ENCODE assay signal across 20 cellular contexts in genomic region chr1:182119631-182120030, GRCh38. TPM values are rescaled to one million over a fixed set of nuclear protein-coding genes. Genes with fewer than 3 reads are reported as not detected.
DNase-seq lines count a peak whose midpoint lies in the region; ATAC-seq and TF ChIP-seq lines count a peak whose summit lies in the region.
"Had no signal": no experiment of that assay in that cellular context is flagged by ENCODE, and none has a peak within 500 bp of the region (broad histone marks: within the 10 kb centered on the region; RNA-seq: fewer than 3 reads in every experiment).

No MANE protein-coding gene starts in this region.

- H3K4me1 ChIP-seq in mucosa of rectum (ENCODE audit: control insufficient read depth in 2 of 2, insufficient read depth in 2 of 2, low read length in 2 of 2) (peaks cover 0 to 6% of the 10 kb centered on the region in 2 donors), thyroid gland (peaks cover 31 to 34% of the 10 kb centered on the region in 2 donors)
- H3K4me1 ChIP-seq: BE2C had no signal

- H3K4me3 ChIP-seq in mucosa of rectum (ENCODE audit: low read length in 2 of 2) (no peak overlapping the region), thyroid gland (replicated peaks in 1 of 3) (no peak overlapping the region)

- no peak for ATAC-seq in GM18909 (IDR thresholded peaks at IDR 0.05; ENCODE audit: poor library complexity, unreplicated experiment)
- no peak for ATAC-seq in GM19397 (IDR thresholded peaks at IDR 0.05; ENCODE audit: unreplicated experiment)
- ATAC-seq: HCT116 had no signal

- H3K27ac Mint-ChIP-seq in immature natural killer cell = no peak overlapping the region
- H3K27ac Mint-ChIP-seq: CD4-positive, alpha-beta memory T cell had no signal

- no peaks in the 10 kb centered on the region for H3K4me1 Mint-ChIP-seq in immature natural killer cell
- H3K4me1 Mint-ChIP-seq: CD4-positive, alpha-beta memory T cell had no signal

- H3K9me3 ChIP-seq in mucosa of rectum (ENCODE audit: control insufficient read depth in 2 of 2, low read length in 2 of 2) (no peaks in the 10 kb centered on the region), thyroid gland (no peaks in the 10 kb centered on the region)
- H3K9me3 ChIP-seq: BE2C had no signal

- DNase-seq in HK-2 (ENCODE audit: unreplicated experiment) (peak; percentile 34), thyroid gland (no peak), immature natural killer cell (no peak)
- DNase-seq in stimulated activated CD4-positive, alpha-beta T cell treated with anti-CD3 and anti-CD28 coated beads, Interleukin-12 subunit alpha, Interleukin-12 subunit beta, amount 100 ng/mL, for 4 hours = no peak
- DNase-seq: BE2C; CD4-positive, alpha-beta memory T cell; MM.1S; NCI-H1105 treated with DMSO at 0.1 percent for 48 hours; NCI-H187; NCI-H446 treated with DMSO at 0.1 percent for 48 hours; NCI-H748 treated with DMSO at 0.1 percent for 48 hours; Right ventricle myocardium superior; SK-N-SH had no signal

- no peaks in the 10 kb centered on the region for H3K9me3 Mint-ChIP-seq in immature natural killer cell
- H3K9me3 Mint-ChIP-seq: CD4-positive, alpha-beta memory T cell had no signal

- no peak for TF ChIP-seq POLR2A in thyroid gland (IDR thresholded peaks at IDR 0.05)

- H3K27me3 ChIP-seq in mucosa of rectum (ENCODE audit: control insufficient read depth in 2 of 2, insufficient read depth in 2 of 2, low read length in 2 of 2) = no peaks in the 10 kb centered on the region
- H3K27me3 ChIP-seq in thyroid gland = no peaks in the 10 kb centered on the region
- H3K27me3 ChIP-seq: BE2C had no signal

- H3K36me3 ChIP-seq in mucosa of rectum (ENCODE audit: control insufficient read depth in 2 of 2, insufficient read depth in 2 of 2, low read length in 2 of 2) (no peaks in the 10 kb centered on the region), thyroid gland (no peaks in the 10 kb centered on the region)
- H3K36me3 ChIP-seq: BE2C had no signal

- no peak overlapping the region for H3K4me3 Mint-ChIP-seq in immature natural killer cell
- H3K4me3 Mint-ChIP-seq: CD4-positive, alpha-beta memory T cell had no signal

- no peaks in the 10 kb centered on the region for H3K36me3 Mint-ChIP-seq in immature natural killer cell
- H3K36me3 Mint-ChIP-seq: CD4-positive, alpha-beta memory T cell had no signal

- no peak overlapping the region for H3K9ac ChIP-seq in mucosa of rectum (ENCODE audit: low read depth in 1 of 2, low read length in 2 of 2)
- H3K9ac ChIP-seq: KMS-11, SK-N-SH had no signal

- 73 to 82% methylated on average over 7 of the region's 7 CpGs for WGBS in thyroid gland, 2 donors

- peaks cover 0 to 14% (median 3%) of the 10 kb centered on the region in 3 donors for H3K27me3 Mint-ChIP-seq in immature natural killer cell (ENCODE audit: low read depth in 3 of 3)

- H3K27ac ChIP-seq in angular gyrus (ENCODE audit: low read depth, low read length) (peak overlapping the region; percentile 76), mucosa of rectum (ENCODE audit: low read depth in 2 of 2, low read length in 2 of 2) (peak overlapping the region; percentile 16 to 31), thyroid gland (peak overlapping the region; percentile 84 to 97 (median 88))
- H3K27ac ChIP-seq: KMS-11 had no signal

- no peak for TF ChIP-seq CTCF in thyroid gland (IDR thresholded peaks at IDR 0.05)

- intact Hi-C loops in thyroid gland (cut with DNase I) = no loop called here

RNA-seq across cellular contexts. Expression of gene ZNF648, which starts 58.1 kb away (rescaled TPM):
- total RNA-seq in thyroid gland = under 1 TPM in 1 of 4 donors, not detected in 3; 0.24 TPM
- not detected for polyA plus RNA-seq in immature natural killer cell
- total RNA-seq: CD4-positive, alpha-beta memory T cell; Right ventricle myocardium superior had no signal
- polyA plus RNA-seq: AG04450; CD4-positive, alpha-beta memory T cell; SK-N-SH had no signal

Comparison
In these comparisons a context has a peak if more than half of its experiments do, and no peak if none do; other contexts are left out.
1. H3K27ac ChIP-seq: peak in every context shown above with its lines; median percentile 88 in thyroid gland; 76 in angular gyrus; 24 in mucosa of rectum.